In genomic region chr6:44115866-44116265, GRCh38 we compare ENCODE assay signal across 13 cellular contexts. TPM values are rescaled to one million over a fixed set of nuclear protein-coding genes. Genes with fewer than 3 reads are reported as not detected.
DNase-seq lines count a peak whose midpoint lies in the region; ATAC-seq, FAIRE-seq and TF ChIP-seq lines count a peak whose summit lies in the region.
"Had no signal": no experiment of that assay in that cellular context is flagged by ENCODE, and none has a peak within 500 bp of the region (broad histone marks: within the 10 kb centered on the region; RNA-seq: fewer than 3 reads in every experiment).

No MANE protein-coding gene starts in this region.

- ATAC-seq in HG03457 (IDR thresholded peaks at IDR 0.05; ENCODE audit: unreplicated experiment), result no peak

- POLR2A ChIA-PET in Caco-2 (lab: Charles Lee), result no interaction called here
- POLR2A ChIA-PET in A673 (lab: Charles Lee; ENCODE audit: low non-redundant PET), result no interaction called here

- peaks cover 88% of the 10 kb centered on the region for H3K36me3 ChIP-seq in BLaER1
- H3K36me3 ChIP-seq in MM.1S (replicated peaks; ENCODE audit: insufficient read depth, low read length), result no peaks in the 10 kb centered on the region
- H3K36me3 ChIP-seq in bronchial epithelial cell (ENCODE audit: control insufficient read depth, insufficient read depth, low read length), result peaks cover 16% of the 10 kb centered on the region
- no peaks in the 10 kb centered on the region; the same call in 1 of the 2 replicates for H3K36me3 ChIP-seq in Caco-2 (ENCODE audit: control insufficient read depth, insufficient read depth, low read length)
- H3K36me3 ChIP-seq in A673 (ENCODE audit: insufficient read depth, low read length, poor library complexity, severe bottlenecking), result peaks cover 48% of the 10 kb centered on the region

- peak overlapping the region; percentile 11 for H3K27ac Mint-ChIP-seq in mesothelial cell of epicardium
- H3K27ac Mint-ChIP-seq in Caco-2 (ENCODE audit: unreplicated experiment), result no peak overlapping the region
- H3K27ac Mint-ChIP-seq: activated CD4-positive, alpha-beta memory T cell treated with anti-CD3 and anti-CD28 coated beads, Interleukin-2, amount 10 ng/mL, durations not matched to agents 7 days and 5 days had no signal

- H3K9ac ChIP-seq in BLaER1, result no peak overlapping the region
- peak overlapping the region; percentile 33 for H3K9ac ChIP-seq in MM.1S (ENCODE audit: low read length)

- no peak overlapping the region for H2AFZ ChIP-seq in MM.1S (ENCODE audit: low read length)

- no peaks in the 10 kb centered on the region for H3K9me3 Mint-ChIP-seq in mesothelial cell of epicardium
- no peaks in the 10 kb centered on the region for H3K9me3 Mint-ChIP-seq in Caco-2 (ENCODE audit: unreplicated experiment)
- H3K9me3 Mint-ChIP-seq: activated CD4-positive, alpha-beta memory T cell treated with anti-CD3 and anti-CD28 coated beads, Interleukin-2, amount 10 ng/mL, durations not matched to agents 7 days and 5 days; naive B cell had no signal

- H3K9me3 ChIP-seq in BLaER1, result no peaks in the 10 kb centered on the region
- H3K9me3 ChIP-seq in MM.1S (replicated peaks; ENCODE audit: insufficient read depth, low read length), result no peaks in the 10 kb centered on the region
- H3K9me3 ChIP-seq in Caco-2, result no peaks in the 10 kb centered on the region
- H3K9me3 ChIP-seq in A673 (ENCODE audit: low read depth, low read length, poor library complexity, severe bottlenecking), result no peaks in the 10 kb centered on the region

- FAIRE-seq in bronchial epithelial cell (lab: Jason Lieb, UNC), result no peak
- FAIRE-seq: endometrium, HTR-8/SVneo had no signal

- H4K20me1 ChIP-seq in BLaER1 (peaks cover 98% of the 10 kb centered on the region), MM.1S (ENCODE audit: insufficient read depth, low read length) (peaks cover 20% of the 10 kb centered on the region)

- H3K27me3 ChIP-seq in BLaER1 (no peaks in the 10 kb centered on the region), MM.1S (replicated peaks; ENCODE audit: insufficient read depth, low read length) (no peaks in the 10 kb centered on the region), bronchial epithelial cell (ENCODE audit: control insufficient read depth, insufficient read depth, low read length) (no peaks in the 10 kb centered on the region), Caco-2 (replicated peaks; ENCODE audit: control insufficient read depth, insufficient read depth, low read length) (no peaks in the 10 kb centered on the region), A673 (replicated peaks; ENCODE audit: insufficient read depth, low read depth, low read length, poor library complexity) (no peaks in the 10 kb centered on the region)

- H3K79me2 ChIP-seq in MM.1S (ENCODE audit: low read length), result peaks cover 81% of the 10 kb centered on the region

- H3K4me3 Mint-ChIP-seq in mesothelial cell of epicardium (no peak overlapping the region), Caco-2 (ENCODE audit: unreplicated experiment) (no peak overlapping the region)
- H3K4me3 Mint-ChIP-seq: activated CD4-positive, alpha-beta memory T cell treated with anti-CD3 and anti-CD28 coated beads, Interleukin-2, amount 10 ng/mL, durations not matched to agents 7 days and 5 days; naive B cell had no signal

- CTCF ChIA-PET in Caco-2 (lab: Charles Lee), result interaction anchor here (1.0 kb wide), 1 partner anchor 524 kb away, joined by 3 read pairs; no protein-coding TSS in a partner anchor
- CTCF ChIA-PET in A673 (lab: Charles Lee), result no interaction called here

- H3K36me3 Mint-ChIP-seq in mesothelial cell of epicardium (peaks cover 18% of the 10 kb centered on the region), Caco-2 (ENCODE audit: insufficient read depth, unreplicated experiment) (peaks cover 48% of the 10 kb centered on the region)

- H3K4me2 ChIP-seq in BLaER1 (peak overlapping the region; percentile 38), MM.1S (ENCODE audit: low read depth, low read length) (peak overlapping the region; percentile 79)

- H3K4me3 ChIP-seq in BLaER1 (no peak overlapping the region), MM.1S (ENCODE audit: low read length) (no peak overlapping the region), bronchial epithelial cell (ENCODE audit: low read depth, low read length) (no peak overlapping the region), Caco-2 (ENCODE audit: low read depth, low read length) (no peak overlapping the region), A673 (ENCODE audit: low read depth, low read length, poor library complexity, severe bottlenecking) (no peak overlapping the region)

- DNase-seq in MM.1S (peak; percentile 88), bronchial epithelial cell (ENCODE audit: low read depth) (peak; percentile 89), mesothelial cell of epicardium (ENCODE audit: low spot score in 2 of 2, unreplicated experiment in 2 of 2) (no peak), Caco-2 (no peak), A673 (ENCODE audit: low spot score) (no peak)
- no peak for DNase-seq in stimulated activated CD4-positive, alpha-beta T cell treated with anti-CD3 and anti-CD28 coated beads, Interleukin-12 subunit alpha, Interleukin-12 subunit beta, amount 100 ng/mL, for 4 hours
- DNase-seq: activated CD4-positive, alpha-beta memory T cell treated with anti-CD3 and anti-CD28 coated beads, Interleukin-2, amount 10 ng/mL, durations not matched to agents 7 days and 5 days; naive B cell had no signal

- H3K27ac ChIP-seq in BLaER1, result no peak overlapping the region
- peak overlapping the region; percentile 81 for H3K27ac ChIP-seq in MM.1S (ENCODE audit: low read length)
- H3K27ac ChIP-seq in A673 (ENCODE audit: low read depth, low read length, poor library complexity, severe bottlenecking), result no peak overlapping the region

- no peaks in the 10 kb centered on the region for H3K27me3 Mint-ChIP-seq in mesothelial cell of epicardium (ENCODE audit: low read depth)
- no peaks in the 10 kb centered on the region for H3K27me3 Mint-ChIP-seq in Caco-2 (ENCODE audit: insufficient read depth, unreplicated experiment)
- H3K27me3 Mint-ChIP-seq: activated CD4-positive, alpha-beta memory T cell treated with anti-CD3 and anti-CD28 coated beads, Interleukin-2, amount 10 ng/mL, durations not matched to agents 7 days and 5 days; naive B cell had no signal

- no peaks in the 10 kb centered on the region for H3K9me2 ChIP-seq in MM.1S (replicated peaks; ENCODE audit: insufficient read depth, low read length)

- H3K4me1 Mint-ChIP-seq in mesothelial cell of epicardium, result peaks cover 29% of the 10 kb centered on the region
- H3K4me1 Mint-ChIP-seq in Caco-2 (ENCODE audit: low read depth, unreplicated experiment), result peaks cover 34% of the 10 kb centered on the region

- peaks cover 51% of the 10 kb centered on the region for H3K4me1 ChIP-seq in BLaER1
- H3K4me1 ChIP-seq in MM.1S (ENCODE audit: low read length), result peaks cover 71% of the 10 kb centered on the region
- peaks cover 24% of the 10 kb centered on the region for H3K4me1 ChIP-seq in Caco-2
- peaks cover 7% of the 10 kb centered on the region for H3K4me1 ChIP-seq in A673 (ENCODE audit: insufficient read depth, low read length, poor library complexity, severe bottlenecking)

- peaks cover 46% of the 10 kb centered on the region for H3F3A ChIP-seq in MM.1S (ENCODE audit: insufficient read depth, low read length)

- BruUV-seq in Caco-2 (replicated peaks; lab: Mats Ljungman, UMichigan) (no TSS peak), A673 (replicated peaks; lab: Mats Ljungman, UMichigan) (no TSS peak)

- intact Hi-C loops in Caco-2 (cut with micrococcal nuclease; ENCODE audit: unreplicated experiment), result loop anchor here (2.0 kb wide), 1 partner anchor 21 kb away; no protein-coding TSS in a partner anchor
- intact Hi-C loops in A673 (cut with micrococcal nuclease; ENCODE audit: unreplicated experiment), result no loop called here

- no peak for TF ChIP-seq CTCF in MM.1S (IDR thresholded peaks at IDR 0.05; ENCODE audit: low read length)
- no peak for TF ChIP-seq CTCF in bronchial epithelial cell (IDR thresholded peaks at IDR 0.05; ENCODE audit: insufficient read depth, low read length, severe bottlenecking)
- TF ChIP-seq CTCF in mesothelial cell of epicardium (IDR thresholded peaks at IDR 0.05; ENCODE audit: unreplicated experiment), result no peak
- TF ChIP-seq CTCF in Caco-2 (IDR thresholded peaks at IDR 0.05; ENCODE audit: insufficient read depth in 1 of 2, low read depth in 1 of 2, low read length in 1 of 2, severe bottlenecking in 1 of 2, unreplicated experiment in 1 of 2), result no peak
- no peak for TF ChIP-seq CTCF in A673 (conservative IDR thresholded peaks at IDR 0.05; ENCODE audit: low read depth, low read length)

RNA-seq across cellular contexts. Expression of gene MRPL14, which starts 11.4 kb away (rescaled TPM):
- 66.3 and 90.0 TPM in 2 replicates for total RNA-seq in bronchial epithelial cell
- 46.9 to 50.9 TPM (median 49.5 TPM) in 3 replicates for total RNA-seq in mesothelial cell of epicardium
- 87.6 and 92.2 TPM in 2 replicates for total RNA-seq in Caco-2 (2022)
- total RNA-seq in A673 (2021), result 78.8 and 80.4 TPM in 2 replicates

RNA-seq across cellular contexts. Expression of gene TMEM63B, which starts 11.5 kb away (rescaled TPM):
- total RNA-seq in bronchial epithelial cell (27.4 and 40.3 TPM in 2 replicates), mesothelial cell of epicardium (44.7 to 54.9 TPM (median 49.3 TPM) in 3 replicates), Caco-2 (2022) (28.2 and 28.4 TPM in 2 replicates), A673 (2021) (32.0 and 34.2 TPM in 2 replicates)

RNA-seq across cellular contexts. Expression of gene CAPN11, which starts 42.8 kb away (rescaled TPM):
- total RNA-seq in bronchial epithelial cell (not detected in 2 replicates), mesothelial cell of epicardium (not detected in 3 replicates), Caco-2 (2022) (not detected in 2 replicates), A673 (2021) (not detected in 2 replicates)
- total RNA-seq: T-helper 1 cell treated with Interleukin-12 subunit alpha and Interleukin-12 subunit beta and Interleukin-4 antibody, amounts not matched to agents 30 ng/mL and 1 ng/mL, for 36 hours had no signal

Comparison
In these comparisons a context has a peak if more than half of its experiments do, and no peak if none do; other contexts are left out.
1. DNase-seq: peak in MM.1S (single experiment) and bronchial epithelial cell (single experiment); none in mesothelial cell of epicardium (0 of 2), stimulated activated CD4-positive, alpha-beta T cell treated with anti-CD3 and anti-CD28 coated beads, Interleukin-12 subunit alpha, Interleukin-12 subunit beta, amount 100 ng/mL, for 4 hours (single experiment), Caco-2 (0 of 2) and A673 (single experiment).